Comparison of ENCODE assay signal across 23 cellular contexts in the genomic region with DNA sequence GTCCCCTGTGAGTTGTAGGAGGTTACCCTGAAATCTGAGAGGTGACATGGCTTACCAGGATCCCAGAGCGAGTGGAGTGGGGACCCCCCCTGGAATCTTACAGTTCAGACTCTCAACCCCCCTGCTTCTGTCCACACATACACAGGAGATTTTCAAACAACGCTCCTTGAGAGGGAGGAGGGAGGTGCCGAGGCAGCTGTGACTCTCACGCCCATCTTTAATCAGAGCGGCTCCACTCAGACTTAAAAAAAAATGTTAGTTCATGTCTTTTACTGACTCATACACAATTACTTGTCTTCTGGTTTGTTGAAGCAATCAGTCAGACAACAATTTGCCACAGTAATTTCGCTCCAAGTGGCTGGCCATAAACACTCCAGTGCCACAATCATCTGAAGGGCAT. TPM values are rescaled to one million over a fixed set of nuclear protein-coding genes. Genes with fewer than 3 reads are reported as not detected.
DNase-seq lines count a peak whose midpoint lies in the region; ATAC-seq and TF ChIP-seq lines count a peak whose summit lies in the region.
"Had no signal": no experiment of that assay in that cellular context is flagged by ENCODE, and none has a peak within 500 bp of the region (broad histone marks: within the 10 kb centered on the region; RNA-seq: fewer than 3 reads in every experiment).

No MANE protein-coding gene starts in this region.

- H3K79me2 ChIP-seq in GM23338 (replicated peaks; ENCODE audit: insufficient read depth), result no peaks in the 10 kb centered on the region

- H3K36me3 Mint-ChIP-seq in type B pancreatic cell (no peaks in the 10 kb centered on the region), GM23338 (ENCODE audit: low read depth) (no peaks in the 10 kb centered on the region)
- H3K36me3 Mint-ChIP-seq: CD4-positive, CD25-positive, alpha-beta regulatory T cell; mesothelial cell of epicardium had no signal

- TF ChIP-seq CTCF in type B pancreatic cell (conservative IDR thresholded peaks at IDR 0.05), result no peak
- no peak for TF ChIP-seq CTCF in GM23338 (conservative IDR thresholded peaks at IDR 0.05; ENCODE audit: low read depth in 2 of 2)

- no peak overlapping the region for H3K9ac ChIP-seq in mucosa of rectum (ENCODE audit: low read depth in 1 of 2, low read length in 2 of 2)

- H3K27me3 ChIP-seq in mucosa of rectum (ENCODE audit: control insufficient read depth in 2 of 2, insufficient read depth in 2 of 2, low read length in 2 of 2) (no peaks in the 10 kb centered on the region), GM23338 (ENCODE audit: insufficient read depth) (no peaks in the 10 kb centered on the region)
- H3K27me3 ChIP-seq: cardiac muscle cell had no signal

- peaks cover 21% of the 10 kb centered on the region for H3K27me3 Mint-ChIP-seq in type B pancreatic cell
- peaks cover 5% of the 10 kb centered on the region for H3K27me3 Mint-ChIP-seq in GM23338 (ENCODE audit: insufficient read depth, low read depth, poor library complexity)

- H3K27ac Mint-ChIP-seq in type B pancreatic cell, result peak overlapping the region; percentile 19
- no peak overlapping the region for H3K27ac Mint-ChIP-seq in GM23338
- H3K27ac Mint-ChIP-seq: activated B cell treated with CpG ODN at 0.5 μM for 24 hours; mesothelial cell of epicardium; T-helper 1 cell treated with Interleukin-12 subunit alpha and Interleukin-12 subunit beta and Interleukin-4 antibody, amounts not matched to agents 30 μg/mL and 1 μg/mL, for 36 hours had no signal

- no peaks in the 10 kb centered on the region for H3K9me3 ChIP-seq in mucosa of rectum (ENCODE audit: control insufficient read depth in 2 of 2, low read length in 2 of 2)

- H4K20me1 ChIP-seq in GM23338 (replicated peaks; ENCODE audit: insufficient read depth), result no peaks in the 10 kb centered on the region

- no peaks in the 10 kb centered on the region for H3K36me3 ChIP-seq in mucosa of rectum (ENCODE audit: control insufficient read depth in 2 of 2, insufficient read depth in 2 of 2, low read length in 2 of 2)
- H3K36me3 ChIP-seq in GM23338 (ENCODE audit: insufficient read depth), result no peaks in the 10 kb centered on the region
- H3K36me3 ChIP-seq: cardiac muscle cell had no signal

- no peak overlapping the region for H3K4me3 ChIP-seq in mucosa of rectum (ENCODE audit: low read length in 2 of 2)
- no peak overlapping the region for H3K4me3 ChIP-seq in GM23338
- H3K4me3 ChIP-seq: cardiac muscle cell had no signal

- H3K4me1 Mint-ChIP-seq in type B pancreatic cell (ENCODE audit: unreplicated experiment), result peaks cover 19% of the 10 kb centered on the region
- peaks cover 11% of the 10 kb centered on the region for H3K4me1 Mint-ChIP-seq in GM23338
- H3K4me1 Mint-ChIP-seq: activated B cell treated with CpG ODN at 0.5 μM for 24 hours had no signal

- peak overlapping the region; percentile 17 to 63 for H3K27ac ChIP-seq in mucosa of rectum (ENCODE audit: low read depth in 2 of 2, low read length in 2 of 2)
- no peak overlapping the region for H3K27ac ChIP-seq in GM23338 (ENCODE audit: low read depth)
- H3K27ac ChIP-seq: cardiac muscle cell had no signal

- H3K4me2 ChIP-seq in GM23338, result no peak overlapping the region

- H3K4me1 ChIP-seq in mucosa of rectum (ENCODE audit: control insufficient read depth in 2 of 2, insufficient read depth in 2 of 2, low read length in 2 of 2), result peaks cover 0 to 16% of the 10 kb centered on the region in 2 donors
- H3K4me1 ChIP-seq in GM23338 (ENCODE audit: insufficient read depth), result peaks cover 12% of the 10 kb centered on the region

- no peak for ATAC-seq in HG02852 (IDR thresholded peaks at IDR 0.05; ENCODE audit: unreplicated experiment)
- no peak for ATAC-seq in GM23338
- ATAC-seq: right cardiac atrium, Right ventricle myocardium inferior had no signal

- H3K9me3 Mint-ChIP-seq in type B pancreatic cell, result no peaks in the 10 kb centered on the region
- 0 out of 3 replicates have a peak, but pooled peaks cover 2% of the 10 kb centered on the region for H3K9me3 Mint-ChIP-seq in GM23338
- H3K9me3 Mint-ChIP-seq: activated B cell treated with CpG ODN at 0.5 μM for 24 hours; mesothelial cell of epicardium; T-helper 1 cell treated with Interleukin-12 subunit alpha and Interleukin-12 subunit beta and Interleukin-4 antibody, amounts not matched to agents 30 μg/mL and 1 μg/mL, for 36 hours had no signal

- H3K4me3 Mint-ChIP-seq in type B pancreatic cell (no peak overlapping the region), GM23338 (no peak overlapping the region)
- H3K4me3 Mint-ChIP-seq: activated B cell treated with CpG ODN at 0.5 μM for 24 hours; activated CD8-positive, alpha-beta T cell treated with anti-CD3 and anti-CD28 coated beads, Interleukin-2, amount 10 ng/mL, durations not matched to agents 7 days and 5 days; mesothelial cell of epicardium; T-helper 1 cell treated with Interleukin-12 subunit alpha and Interleukin-12 subunit beta and Interleukin-4 antibody, amounts not matched to agents 30 μg/mL and 1 μg/mL, for 36 hours had no signal

- H3F3A ChIP-seq in GM23338 (replicated peaks; ENCODE audit: low read depth), result no peaks in the 10 kb centered on the region

- H2AFZ ChIP-seq in GM23338, result no peak overlapping the region

- DNase-seq in H4 (ENCODE audit: low spot score), result peak; percentile 26
- DNase-seq in astrocyte of the hippocampus (ENCODE audit: low read depth, low spot score), result peak; percentile 39
- no peak for DNase-seq in type B pancreatic cell (ENCODE audit: extremely low spot score, unreplicated experiment)
- DNase-seq in activated T-cell treated with anti-CD3 and anti-CD28 coated beads, Interleukin-2, amount 50 U/mL, for 1 hour, result no peak
- no peak for DNase-seq in GM23338 (ENCODE audit: low spot score)
- DNase-seq: activated B cell treated with CpG ODN at 0.5 μM for 24 hours; activated CD8-positive, alpha-beta T cell treated with anti-CD3 and anti-CD28 coated beads, Interleukin-2, amount 10 ng/mL, durations not matched to agents 7 days and 5 days; CD4-positive, CD25-positive, alpha-beta regulatory T cell; DMS79 treated with DMSO at 0.1 percent for 48 hours; kidney; NCI-H1694 treated with DMSO at 0.1 percent for 48 hours; NCI-H446 treated with DMSO at 0.1 percent for 48 hours; right cardiac atrium; stimulated activated CD4-positive, alpha-beta T cell treated with anti-CD3 and anti-CD28 coated beads, Interleukin-4, amount 100 ng/mL, for 24 hours; stimulated activated CD8-positive, alpha-beta memory T cell treated with anti-CD3 and anti-CD28 coated beads, Interleukin-4, amount 100 ng/mL, for 48 hours had no signal

- peaks cover 2% of the 10 kb centered on the region; the same call in 1 of the 2 replicates for H3K9me2 ChIP-seq in GM23338 (ENCODE audit: insufficient read depth)

TF ChIP-seq in GM23338, 12 proteins besides CTCF, POLR2A, EP300 and RAD21 (continues in another document):
- TF ChIP-seq, protein P1, sequence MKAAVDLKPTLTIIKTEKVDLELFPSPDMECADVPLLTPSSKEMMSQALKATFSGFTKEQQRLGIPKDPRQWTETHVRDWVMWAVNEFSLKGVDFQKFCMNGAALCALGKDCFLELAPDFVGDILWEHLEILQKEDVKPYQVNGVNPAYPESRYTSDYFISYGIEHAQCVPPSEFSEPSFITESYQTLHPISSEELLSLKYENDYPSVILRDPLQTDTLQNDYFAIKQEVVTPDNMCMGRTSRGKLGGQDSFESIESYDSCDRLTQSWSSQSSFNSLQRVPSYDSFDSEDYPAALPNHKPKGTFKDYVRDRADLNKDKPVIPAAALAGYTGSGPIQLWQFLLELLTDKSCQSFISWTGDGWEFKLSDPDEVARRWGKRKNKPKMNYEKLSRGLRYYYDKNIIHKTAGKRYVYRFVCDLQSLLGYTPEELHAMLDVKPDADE (IDR thresholded peaks at IDR 0.05), result no peak
- TF ChIP-seq CREB1 (CRISPR knock-in tag; IDR thresholded peaks at IDR 0.05; ENCODE audit: low read depth) (no peak), EZH2 (IDR thresholded peaks at IDR 0.05; ENCODE audit: low read depth, unreplicated experiment) (no peak), EZH2phosphoT487 (IDR thresholded peaks at IDR 0.05; ENCODE audit: unreplicated experiment) (no peak)

RNA-seq across cellular contexts. Expression of a gene that starts 15.4 kb away (rescaled TPM):
- total RNA-seq in H4 (2014; rRNA removed; shearing (Covaris generic)), result not detected in 2 replicates
- total RNA-seq in type B pancreatic cell (ENCODE audit: low replicate concordance), result 3.8 and 7.6 TPM in 2 replicates
- total RNA-seq in GM23338 (2014; rRNA removed; shearing (Covaris generic)), result 1.2 and 3.1 TPM in 2 replicates
- 7.2 and 7.8 TPM in 2 replicates for polyA plus RNA-seq in GM23338 (2016; fragmentation: Nextera tagmentation; extraction: Ambion mirVana)

RNA-seq across cellular contexts. Expression of a gene that starts 47.8 kb away (rescaled TPM):
- 8.5 and 8.8 TPM in 2 replicates for total RNA-seq in H4 (2014; rRNA removed; shearing (Covaris generic))
- total RNA-seq in type B pancreatic cell (ENCODE audit: low replicate concordance), result 7.8 and 9.7 TPM in 2 replicates
- total RNA-seq in GM23338 (2014; rRNA removed; shearing (Covaris generic)), result 4.8 and 8.8 TPM in 2 replicates
- polyA plus RNA-seq in GM23338 (2016; fragmentation: Nextera tagmentation; extraction: Ambion mirVana), result 6.8 and 7.6 TPM in 2 replicates

RNA-seq across cellular contexts. Expression of a gene that starts 47.9 kb away (rescaled TPM):
- 24.7 and 27.6 TPM in 2 replicates for total RNA-seq in H4 (2014; rRNA removed; shearing (Covaris generic))
- total RNA-seq in type B pancreatic cell (ENCODE audit: low replicate concordance), result 34.4 and 35.1 TPM in 2 replicates
- 69.4 and 72.5 TPM in 2 replicates for total RNA-seq in GM23338 (2014; rRNA removed; shearing (Covaris generic))
- 37.6 and 43.9 TPM in 2 replicates for polyA plus RNA-seq in GM23338 (2016; fragmentation: Nextera tagmentation; extraction: Ambion mirVana)

RNA-seq across cellular contexts. Expression of a gene that starts 58.7 kb away (rescaled TPM):
- total RNA-seq in H4 (2014; rRNA removed; shearing (Covaris generic)), result not detected in 2 replicates
- total RNA-seq in type B pancreatic cell (ENCODE audit: low replicate concordance), result not detected in 2 replicates
- total RNA-seq in GM23338 (2014; rRNA removed; shearing (Covaris generic)), result not detected in 2 replicates
- polyA plus RNA-seq in GM23338 (2016; fragmentation: Nextera tagmentation; extraction: Ambion mirVana), result not detected in 2 replicates
- total RNA-seq: activated B cell treated with CpG ODN at 0.5 μM for 24 hours; activated CD8-positive, alpha-beta T cell treated with anti-CD3 and anti-CD28 coated beads, Interleukin-2, amount 10 ng/mL, durations not matched to agents 7 days and 5 days; cardiac muscle cell; CD4-positive, CD25-positive, alpha-beta regulatory T cell; fibroblast of lung; mesothelial cell of epicardium; right cardiac atrium; Right ventricle myocardium inferior; temporal lobe had no signal
- polyA plus RNA-seq: cardiac muscle cell; CD4-positive, CD25-positive, alpha-beta regulatory T cell; fibroblast of lung; right cardiac atrium had no signal

Comparison
In these comparisons a context has a peak if more than half of its experiments do, and no peak if none do; other contexts are left out.
1. DNase-seq: peak in H4 (single experiment) and astrocyte of the hippocampus (single experiment); none in type B pancreatic cell (single experiment), activated T-cell treated with anti-CD3 and anti-CD28 coated beads, Interleukin-2, amount 50 U/mL, for 1 hour (single experiment) and GM23338 (single experiment).